13 cellular contexts compared by ENCODE assay signal in genomic region chr2:235898766-235899165, GRCh38.
DNase-seq lines count a peak whose midpoint lies in the region; ATAC-seq and TF ChIP-seq lines count a peak whose summit lies in the region.
"Had no signal": no experiment of that assay in that cellular context is flagged by ENCODE, and none has a peak within 500 bp of the region (broad histone marks: within the 10 kb centered on the region; RNA-seq: fewer than 3 reads in every experiment).

No MANE protein-coding gene starts in this region.

- no peak for TF ChIP-seq CTCF in gastroesophageal sphincter (IDR thresholded peaks at IDR 0.05)

- TF ChIP-seq POLR2A in gastroesophageal sphincter (IDR thresholded peaks at IDR 0.05), result no peak

- peaks cover 0 to 14% of the 10 kb centered on the region in 2 donors for H3K36me3 ChIP-seq in gastroesophageal sphincter
- H3K36me3 ChIP-seq: BE2C had no signal

- no peaks in the 10 kb centered on the region for H3K27me3 ChIP-seq in gastroesophageal sphincter
- H3K27me3 ChIP-seq: BE2C had no signal

- DNase-seq in astrocyte of the hippocampus (ENCODE audit: low read depth, low spot score) (peak; percentile 9), dermis blood vessel endothelial cell (peak; percentile 21), glomerular endothelial cell (ENCODE audit: extremely low read depth, low read depth, low spot score) (peak; percentile 2), NCI-H2081 (lab: John Stamatoyannopoulos, UW) (no peak)
- no peak for DNase-seq in activated T-cell treated with anti-CD3 and anti-CD28 coated beads, Interleukin-2, amount 50 U/mL, for 48 hours
- DNase-seq: BE2C; CD4-positive, alpha-beta memory T cell; DMS79; GOT3; H9 had no signal

- H3K4me1 ChIP-seq in gastroesophageal sphincter, result no peaks in the 10 kb centered on the region
- H3K4me1 ChIP-seq: A549, BE2C had no signal

- WGBS in gastroesophageal sphincter (ENCODE audit: low coverage in 1 of 2), 2 donors, result 72 to 100% methylated on average over 2 of the region's 4 CpGs

- no peak overlapping the region for H3K27ac ChIP-seq in gastroesophageal sphincter
- H3K27ac ChIP-seq: A549, C4-2B had no signal

- no peak for ATAC-seq in gastroesophageal sphincter
- ATAC-seq: A549 had no signal

- H3K4me3 ChIP-seq in gastroesophageal sphincter, result no peak overlapping the region
- H3K4me3 ChIP-seq: A549 had no signal

- no peak for TF ChIP-seq EP300 in gastroesophageal sphincter (IDR thresholded peaks at IDR 0.05)

- H3K9me3 ChIP-seq in gastroesophageal sphincter, result no peaks in the 10 kb centered on the region
- H3K9me3 ChIP-seq: A549, BE2C had no signal

Comparison
In these comparisons a context has a peak if more than half of its experiments do, and no peak if none do; other contexts are left out.
1. DNase-seq: peak in astrocyte of the hippocampus (single experiment), dermis blood vessel endothelial cell (single experiment) and glomerular endothelial cell (single experiment); none in activated T-cell treated with anti-CD3 and anti-CD28 coated beads, Interleukin-2, amount 50 U/mL, for 48 hours (0 of 2) and NCI-H2081 (0 of 2).